ENCODE assay signal across 8 cellular contexts in the genomic region with DNA sequence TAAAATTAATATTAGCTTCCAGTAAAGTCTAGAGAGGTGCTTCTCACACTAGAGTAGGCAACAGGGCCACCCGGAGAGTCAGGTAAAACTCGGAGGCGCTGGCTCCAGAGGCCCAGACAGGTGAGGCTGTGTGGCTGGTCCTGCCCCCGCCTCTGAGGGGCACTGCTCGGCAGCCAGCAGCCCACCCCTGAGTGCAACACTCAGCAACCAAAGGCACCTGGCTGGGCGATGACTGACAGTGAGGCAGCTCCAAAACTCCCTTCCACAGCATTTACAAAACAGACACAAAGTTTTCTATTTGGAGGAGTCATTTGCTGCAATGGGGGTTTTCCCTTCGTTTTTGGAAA.
DNase-seq lines count a peak whose midpoint lies in the region; ATAC-seq, FAIRE-seq and TF ChIP-seq lines count a peak whose summit lies in the region.

No MANE protein-coding gene starts in this region.

- 0 out of 2 replicates have a peak overlapping the region, but pooled peaks have one; percentile 56 for H2AFZ ChIP-seq in GM23338

- H3K36me3 ChIP-seq in DOHH2 (ENCODE audit: control insufficient read depth, low read length) (no peaks in the 10 kb centered on the region), GM23338 (ENCODE audit: insufficient read depth) (no peaks in the 10 kb centered on the region), lower lobe of right lung (no peaks in the 10 kb centered on the region)

- H4K20me1 ChIP-seq in DOHH2 (ENCODE audit: control insufficient read depth, insufficient read depth, low read depth, low read length), result no peaks in the 10 kb centered on the region
- H4K20me1 ChIP-seq in GM23338 (replicated peaks; ENCODE audit: insufficient read depth), result no peaks in the 10 kb centered on the region

- intact Hi-C loops in lower lobe of right lung (cut with DNase I), result no loop called here

- POLR2A ChIA-PET in T-cell (lab: Charles Lee), result no interaction called here

- DNase-seq in GM23338 (ENCODE audit: low spot score) (no peak), T-cell (no peak), lower lobe of right lung (no peak), cerebellar nuclear complex (lab: John Stamatoyannopoulos, UW) (no peak), SW480 (ENCODE audit: low spot score) (no peak), NCI-H1417 treated with DMSO at 0.1 percent for 48 hours (lab: John Stamatoyannopoulos, UW) (no peak), HTR-8/SVneo (ENCODE audit: insufficient read length, low spot score) (no peak)

- peaks cover 9% of the 10 kb centered on the region for H3K27me3 Mint-ChIP-seq in GM23338 (ENCODE audit: insufficient read depth, low read depth, poor library complexity)
- H3K27me3 Mint-ChIP-seq in T-cell, result no peaks in the 10 kb centered on the region

- H3K36me3 Mint-ChIP-seq in GM23338 (ENCODE audit: low read depth) (peaks cover 3% of the 10 kb centered on the region; the same call in 1 of the 3 replicates), T-cell (no peaks in the 10 kb centered on the region)

- H3K4me3 ChIP-seq in DOHH2 (ENCODE audit: low read length), result no peak overlapping the region
- no peak overlapping the region for H3K4me3 ChIP-seq in GM23338
- H3K4me3 ChIP-seq in lower lobe of right lung, result peak overlapping the region; percentile 1

- H3K9me3 Mint-ChIP-seq in GM23338 (no peaks in the 10 kb centered on the region), T-cell (no peaks in the 10 kb centered on the region)

- FAIRE-seq in HTR-8/SVneo (lab: Jason Lieb, UNC), result no peak

- H3K27ac ChIP-seq in DOHH2 (ENCODE audit: low read depth, low read length), result peak overlapping the region; percentile 64
- H3K27ac ChIP-seq in GM23338 (ENCODE audit: low read depth), result no peak overlapping the region
- peak overlapping the region; percentile 81 for H3K27ac ChIP-seq in lower lobe of right lung

- no peaks in the 10 kb centered on the region; the same call in 1 of the 3 replicates for H3K4me1 Mint-ChIP-seq in GM23338
- H3K4me1 Mint-ChIP-seq in T-cell, result peaks cover 60 to 84% (median 71%) of the 10 kb centered on the region in 3 donors

- H3K27me3 ChIP-seq in DOHH2 (ENCODE audit: control insufficient read depth, low read length) (no peaks in the 10 kb centered on the region), GM23338 (ENCODE audit: insufficient read depth) (no peaks in the 10 kb centered on the region), lower lobe of right lung (ENCODE audit: low read depth) (no peaks in the 10 kb centered on the region)

- H3K9me3 ChIP-seq in DOHH2 (ENCODE audit: control insufficient read depth, insufficient read depth, low read length), result no peaks in the 10 kb centered on the region
- no peaks in the 10 kb centered on the region for H3K9me3 ChIP-seq in lower lobe of right lung

- H3K27ac Mint-ChIP-seq in GM23338, result no peak overlapping the region
- peak overlapping the region; percentile 37 to 89 for H3K27ac Mint-ChIP-seq in T-cell

- no peaks in the 10 kb centered on the region for H3K9me2 ChIP-seq in DOHH2 (replicated peaks; ENCODE audit: control insufficient read depth, low read length)
- no peaks in the 10 kb centered on the region for H3K9me2 ChIP-seq in GM23338 (ENCODE audit: insufficient read depth)

- H3K4me3 Mint-ChIP-seq in GM23338 (no peak overlapping the region), T-cell (no peak overlapping the region)

- CTCF ChIA-PET in T-cell (lab: Charles Lee), result interaction anchor here in 1 of 2 donors (0.5 kb wide), 1 partner anchor 136 kb away, joined by 4 read pairs; no protein-coding TSS in a partner anchor

- H3K79me2 ChIP-seq in DOHH2 (ENCODE audit: control insufficient read depth, low read length), result no peaks in the 10 kb centered on the region
- no peaks in the 10 kb centered on the region for H3K79me2 ChIP-seq in GM23338 (replicated peaks; ENCODE audit: insufficient read depth)

- H3F3A ChIP-seq in DOHH2 (ENCODE audit: control insufficient read depth, insufficient read depth) (peaks cover 4% of the 10 kb centered on the region; the same call in 1 of the 2 replicates), GM23338 (replicated peaks; ENCODE audit: low read depth) (no peaks in the 10 kb centered on the region)

- ATAC-seq in GM23338, result no peak
- ATAC-seq in T-cell (replicated peaks in 1 of 4), result peak in 1 of 4 experiments; percentile 26
- no peak for ATAC-seq in lower lobe of right lung

- no peak for TF ChIP-seq CTCF in DOHH2 (IDR thresholded peaks at IDR 0.05; ENCODE audit: low read depth, low read length, poor library complexity, severe bottlenecking)
- TF ChIP-seq CTCF in GM23338 (conservative IDR thresholded peaks at IDR 0.05; ENCODE audit: low read depth in 2 of 2), result peak in 1 of 2 experiments; percentile 19; a peak in 1 of 4 replicates
- no peak for TF ChIP-seq CTCF in lower lobe of right lung (IDR thresholded peaks at IDR 0.05)

- peak overlapping the region; percentile 67 for H3K4me2 ChIP-seq in DOHH2 (ENCODE audit: low read length)
- no peak overlapping the region for H3K4me2 ChIP-seq in GM23338

- H3K4me1 ChIP-seq in DOHH2 (ENCODE audit: control insufficient read depth, low read length), result peaks cover 91% of the 10 kb centered on the region
- no peaks in the 10 kb centered on the region for H3K4me1 ChIP-seq in GM23338 (ENCODE audit: insufficient read depth)
- peaks cover 69% of the 10 kb centered on the region for H3K4me1 ChIP-seq in lower lobe of right lung

TF ChIP-seq in GM23338, 12 proteins besides CTCF, POLR2A, EP300 and RAD21 (continues in another document):
- TF ChIP-seq EZH2phosphoT487 (IDR thresholded peaks at IDR 0.05; ENCODE audit: unreplicated experiment) (no peak), JUNB (IDR thresholded peaks at IDR 0.05; ENCODE audit: unreplicated experiment) (no peak), NANOG (IDR thresholded peaks at IDR 0.05; ENCODE audit: borderline replicate concordance) (no peak), EZH2 (IDR thresholded peaks at IDR 0.05; ENCODE audit: low read depth, unreplicated experiment) (no peak), CREB1 (CRISPR knock-in tag; IDR thresholded peaks at IDR 0.05; ENCODE audit: low read depth) (no peak)
- TF ChIP-seq, protein P1, sequence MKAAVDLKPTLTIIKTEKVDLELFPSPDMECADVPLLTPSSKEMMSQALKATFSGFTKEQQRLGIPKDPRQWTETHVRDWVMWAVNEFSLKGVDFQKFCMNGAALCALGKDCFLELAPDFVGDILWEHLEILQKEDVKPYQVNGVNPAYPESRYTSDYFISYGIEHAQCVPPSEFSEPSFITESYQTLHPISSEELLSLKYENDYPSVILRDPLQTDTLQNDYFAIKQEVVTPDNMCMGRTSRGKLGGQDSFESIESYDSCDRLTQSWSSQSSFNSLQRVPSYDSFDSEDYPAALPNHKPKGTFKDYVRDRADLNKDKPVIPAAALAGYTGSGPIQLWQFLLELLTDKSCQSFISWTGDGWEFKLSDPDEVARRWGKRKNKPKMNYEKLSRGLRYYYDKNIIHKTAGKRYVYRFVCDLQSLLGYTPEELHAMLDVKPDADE (IDR thresholded peaks at IDR 0.05), result no peak
